In genomic region chr12:5656836-5657235, GRCh38 we compare ENCODE assay signal across 20 cellular contexts.
A peak's percentile ranks its signal among the peaks of the same experiment; 100 is the strongest.
DNase-seq lines count a peak whose midpoint lies in the region; ATAC-seq, FAIRE-seq and TF ChIP-seq lines count a peak whose summit lies in the region.
"Had no signal": no experiment of that assay in that cellular context is flagged by ENCODE, and none has a peak within 500 bp of the region (broad histone marks: within the 10 kb centered on the region; RNA-seq: fewer than 3 reads in every experiment).

No MANE protein-coding gene starts in this region.

- peaks cover 0 to 3% (median 0%) of the 10 kb centered on the region in 4 donors for H3K27me3 ChIP-seq in pancreas
- H3K27me3 ChIP-seq: BLaER1 treated with 17β-estradiol and CSF1 and Interleukin-3, amounts not matched to agents 10 nM and 100 nM had no signal

- no peaks in the 10 kb centered on the region for H3K9me3 ChIP-seq in pancreas
- H3K9me3 ChIP-seq: A549 had no signal

- peak; percentile 26 for DNase-seq in NCI-H82 (lab: John Stamatoyannopoulos, UW)
- DNase-seq in NCI-H82 treated with DMSO at 0.1 percent for 48 hours (lab: John Stamatoyannopoulos, UW; ENCODE audit: unreplicated experiment) = no peak
- DNase-seq in RCC 7860 (ENCODE audit: low spot score) = peak; percentile 33
- peak; percentile 51 for DNase-seq in myocyte (ENCODE audit: low read depth)
- no peak for DNase-seq in T-helper 1 cell
- no peak for DNase-seq in pancreas
- no peak for DNase-seq in stimulated activated naive CD4-positive, alpha-beta T cell (lab: John Stamatoyannopoulos, UW)
- DNase-seq: Calu3; CD8-positive, alpha-beta T cell; GM23248; HCEC 1CT had no signal

- intact Hi-C loops in pancreas (cut with DNase I) = no loop called here

- H3K4me3 ChIP-seq in pancreas = no peak overlapping the region
- H3K4me3 ChIP-seq: A549; BLaER1 treated with 17β-estradiol and CSF1 and Interleukin-3, amounts not matched to agents 10 nM and 100 nM; GM23248 had no signal

- ATAC-seq in HG03469 (IDR thresholded peaks at IDR 0.05; ENCODE audit: unreplicated experiment) (no peak), pancreas (no peak)
- ATAC-seq: A549; CD8-positive, alpha-beta T cell had no signal

- H3K4me1 ChIP-seq in pancreas = no peaks in the 10 kb centered on the region
- H3K4me1 ChIP-seq: A549; BLaER1 treated with 17β-estradiol and CSF1 and Interleukin-3, amounts not matched to agents 10 nM and 100 nM had no signal

- H3K36me3 ChIP-seq in pancreas = no peaks in the 10 kb centered on the region
- H3K36me3 ChIP-seq: BLaER1 treated with 17β-estradiol and CSF1 and Interleukin-3, amounts not matched to agents 10 nM and 100 nM had no signal

- no peak for TF ChIP-seq CTCF in pancreas (IDR thresholded peaks at IDR 0.05)

- FAIRE-seq in RCC 7860 (lab: Jason Lieb, UNC) = no peak
- FAIRE-seq in pancreas (lab: Jason Lieb, UNC) = no peak
- FAIRE-seq: A549, G401.6, GM12892, GM18507, H54 had no signal

- H3K27ac ChIP-seq in pancreas = no peak overlapping the region
- H3K27ac ChIP-seq: 22Rv1; A549; BLaER1 treated with 17β-estradiol and CSF1 and Interleukin-3, amounts not matched to agents 10 nM and 100 nM; GM23248; HL-60 had no signal

- WGBS in pancreas, 2 donors = 57 to 62% methylated on average over 4 of the region's 4 CpGs

Comparison
In these comparisons a context has a peak if more than half of its experiments do, and no peak if none do; other contexts are left out.
1. DNase-seq: peak in NCI-H82 (single experiment), RCC 7860 (single experiment) and myocyte (single experiment); none in NCI-H82 treated with DMSO at 0.1 percent for 48 hours (single experiment), T-helper 1 cell (0 of 5), pancreas (0 of 6) and stimulated activated naive CD4-positive, alpha-beta T cell (0 of 6).